21 cellular contexts compared by ENCODE assay signal in the genomic region with DNA sequence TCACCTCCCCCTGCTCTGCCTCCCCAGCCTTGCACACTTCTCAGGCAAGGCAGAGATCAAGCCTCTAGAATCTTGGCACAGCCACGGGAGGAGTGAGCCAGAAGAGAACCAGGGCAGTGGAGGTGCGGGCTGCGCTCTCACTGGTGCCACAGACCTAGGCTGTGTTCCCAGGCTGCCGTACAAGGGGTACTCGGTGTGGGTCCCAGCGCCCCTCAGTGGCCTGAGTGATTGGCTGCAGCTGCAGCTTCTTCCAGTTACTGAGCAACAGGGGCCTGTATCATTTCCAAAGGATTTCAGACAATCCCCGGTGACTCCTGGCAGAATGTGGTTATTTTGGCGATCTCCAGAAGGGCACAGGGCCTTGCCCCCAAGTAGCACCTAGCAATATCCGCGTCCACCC.
"Had no signal": no experiment of that assay in that cellular context is flagged by ENCODE, and none has a peak within 500 bp of the region (broad histone marks: within the 10 kb centered on the region; RNA-seq: fewer than 3 reads in every experiment).

No MANE protein-coding gene starts in this region.

- H3K27me3 ChIP-seq: foreskin keratinocyte, neural progenitor cell, pancreas, stomach, uterus had no signal

- H3K9me3 ChIP-seq: left ventricle myocardium inferior, pancreas, uterus had no signal

- H3K36me3 ChIP-seq: left ventricle myocardium inferior, neural progenitor cell, pancreas, stomach, uterus had no signal

- DNase-seq: effector memory CD8-positive, alpha-beta T cell; foreskin keratinocyte; left cardiac atrium; left ventricle myocardium inferior; mesenchymal stem cell; midbrain; nucleus accumbens; right cardiac atrium; small intestine; stimulated activated CD4-positive, alpha-beta T cell treated with anti-CD3 and anti-CD28 coated beads, Interleukin-12 subunit alpha, Interleukin-12 subunit beta, amount 100 ng/mL, for 4 hours; stimulated activated naive CD4-positive, alpha-beta T cell; stomach; substantia nigra; uterus had no signal

- H3K4me3 Mint-ChIP-seq: dendritic cell treated with granulocyte-macrophage colony-stimulating factor and Interleukin-4, amounts not matched to agents 40 ng/mL and 50 ng/mL, for 4 days; effector memory CD8-positive, alpha-beta T cell; natural killer cell treated with Interleukin-12 subunit alpha and Interleukin-12 subunit beta and Interleukin-15 and Interleukin-18, amount 100 ng/mL, for 72 hours; neural progenitor cell; type B pancreatic cell had no signal

- H3K4me2 ChIP-seq: neural progenitor cell had no signal

- H3K4me3 ChIP-seq: left ventricle myocardium inferior, lung, neural progenitor cell, pancreas, stomach, uterus had no signal

- H3K4me1 ChIP-seq: foreskin keratinocyte, left ventricle myocardium inferior, neural progenitor cell, pancreas, stomach, uterus had no signal

- H3K36me3 Mint-ChIP-seq: neural progenitor cell, type B pancreatic cell had no signal

- H3K27ac Mint-ChIP-seq: dendritic cell treated with granulocyte-macrophage colony-stimulating factor and Interleukin-4, amounts not matched to agents 40 ng/mL and 50 ng/mL, for 4 days; effector memory CD8-positive, alpha-beta T cell; natural killer cell treated with Interleukin-12 subunit alpha and Interleukin-12 subunit beta and Interleukin-15 and Interleukin-18, amount 100 ng/mL, for 72 hours; neural progenitor cell; progenitor cell of endocrine pancreas; type B pancreatic cell had no signal

- H3K27me3 Mint-ChIP-seq: dendritic cell treated with granulocyte-macrophage colony-stimulating factor and Interleukin-4, amounts not matched to agents 40 ng/mL and 50 ng/mL, for 4 days; effector memory CD8-positive, alpha-beta T cell; natural killer cell treated with Interleukin-12 subunit alpha and Interleukin-12 subunit beta and Interleukin-15 and Interleukin-18, amount 100 ng/mL, for 72 hours; progenitor cell of endocrine pancreas; type B pancreatic cell had no signal

- H2AFZ ChIP-seq: neural progenitor cell had no signal

- H3K27ac ChIP-seq: foreskin keratinocyte, left ventricle myocardium inferior, neural progenitor cell, pancreas, stomach, uterus had no signal

- H3K4me1 Mint-ChIP-seq: neural progenitor cell had no signal

- ATAC-seq: effector memory CD8-positive, alpha-beta T cell; foreskin keratinocyte; left cardiac atrium; pancreas; right cardiac atrium had no signal
